ENCODE assay signal across 8 cellular contexts in the genomic region with DNA sequence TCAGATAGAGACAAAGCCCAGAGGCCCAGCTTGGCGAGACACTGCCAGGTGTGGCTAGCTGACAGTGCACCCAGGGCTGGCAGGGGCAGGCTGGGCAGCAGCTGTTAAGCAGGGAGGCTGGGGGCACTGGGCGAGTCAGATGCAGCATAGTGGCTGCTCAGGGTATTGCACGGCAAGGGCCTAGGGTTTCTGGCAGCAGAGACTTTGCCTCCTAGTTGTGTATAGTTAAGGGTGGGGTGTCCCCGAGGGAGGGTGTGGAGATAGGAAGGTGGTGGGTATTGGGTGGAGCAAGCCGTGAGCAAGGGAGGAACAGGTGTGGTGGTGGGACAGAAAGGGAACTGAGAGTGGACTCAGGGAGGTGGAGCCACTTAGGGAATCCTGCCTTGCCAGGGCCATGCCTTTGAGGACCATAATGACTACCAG.
DNase-seq lines count a peak whose midpoint lies in the region; ATAC-seq and TF ChIP-seq lines count a peak whose summit lies in the region.

No MANE protein-coding gene starts in this region.

- H3K4me3 Mint-ChIP-seq in endothelial cell (ENCODE audit: unreplicated experiment) (no peak overlapping the region), type B pancreatic cell (no peak overlapping the region)

- TF ChIP-seq CTCF in LNCAP (IDR thresholded peaks at IDR 0.05) (peak; percentile 17; the same call in 1 of the 2 replicates), endothelial cell (IDR thresholded peaks at IDR 0.05; ENCODE audit: unreplicated experiment) (peak; percentile 69), type B pancreatic cell (conservative IDR thresholded peaks at IDR 0.05) (peak; percentile 61)

- H3K36me3 Mint-ChIP-seq in endothelial cell (ENCODE audit: low read depth, unreplicated experiment) (peaks cover 5% of the 10 kb centered on the region), type B pancreatic cell (no peaks in the 10 kb centered on the region)

- DNase-seq in Right ventricle myocardium inferior (ENCODE audit: missing footprints) (peak; percentile 17), left ventricle myocardium superior (no peak), endothelial cell (ENCODE audit: low spot score) (peak; percentile 29), type B pancreatic cell (ENCODE audit: extremely low spot score, unreplicated experiment) (no peak), NCI-H446 (lab: John Stamatoyannopoulos, UW) (no peak), NCI-H146 treated with DMSO at 0.1 percent for 48 hours (lab: John Stamatoyannopoulos, UW; ENCODE audit: unreplicated experiment) (no peak), NOMO-1 treated with dmso at 0.1 percent for 144 hours (lab: John Stamatoyannopoulos, UW; ENCODE audit: unreplicated experiment) (no peak)

- peaks cover 4% of the 10 kb centered on the region for H3K27me3 Mint-ChIP-seq in endothelial cell (ENCODE audit: unreplicated experiment)
- H3K27me3 Mint-ChIP-seq in type B pancreatic cell = no peaks in the 10 kb centered on the region

- ATAC-seq in Right ventricle myocardium inferior (no peak), left ventricle myocardium superior (no peak)

- intact Hi-C loops in Right ventricle myocardium inferior (cut with DNase I) (no loop called here), left ventricle myocardium superior (cut with micrococcal nuclease) (no loop called here)

- H3K9me3 Mint-ChIP-seq in endothelial cell (ENCODE audit: unreplicated experiment) = no peaks in the 10 kb centered on the region
- H3K9me3 Mint-ChIP-seq in type B pancreatic cell = no peaks in the 10 kb centered on the region

- H3K27ac Mint-ChIP-seq in endothelial cell (ENCODE audit: unreplicated experiment) (no peak overlapping the region), type B pancreatic cell (no peak overlapping the region)

- H3K4me1 Mint-ChIP-seq in endothelial cell (ENCODE audit: unreplicated experiment) (no peaks in the 10 kb centered on the region), type B pancreatic cell (ENCODE audit: unreplicated experiment) (peaks cover 39% of the 10 kb centered on the region)

Comparison
In these comparisons a context has a peak if more than half of its experiments do, and no peak if none do; other contexts are left out.
1. DNase-seq: peak in Right ventricle myocardium inferior (single experiment) and endothelial cell (single experiment); none in left ventricle myocardium superior (single experiment), type B pancreatic cell (single experiment), NCI-H446 (0 of 2), NCI-H146 treated with DMSO at 0.1 percent for 48 hours (single experiment) and NOMO-1 treated with dmso at 0.1 percent for 144 hours (single experiment).
2. CTCF ChIP-seq: peak in every context shown above with its lines; median percentile 69 in endothelial cell; 61 in type B pancreatic cell; 17 in LNCAP.